Comparison of ENCODE assay signal across 9 cellular contexts in the genomic region with DNA sequence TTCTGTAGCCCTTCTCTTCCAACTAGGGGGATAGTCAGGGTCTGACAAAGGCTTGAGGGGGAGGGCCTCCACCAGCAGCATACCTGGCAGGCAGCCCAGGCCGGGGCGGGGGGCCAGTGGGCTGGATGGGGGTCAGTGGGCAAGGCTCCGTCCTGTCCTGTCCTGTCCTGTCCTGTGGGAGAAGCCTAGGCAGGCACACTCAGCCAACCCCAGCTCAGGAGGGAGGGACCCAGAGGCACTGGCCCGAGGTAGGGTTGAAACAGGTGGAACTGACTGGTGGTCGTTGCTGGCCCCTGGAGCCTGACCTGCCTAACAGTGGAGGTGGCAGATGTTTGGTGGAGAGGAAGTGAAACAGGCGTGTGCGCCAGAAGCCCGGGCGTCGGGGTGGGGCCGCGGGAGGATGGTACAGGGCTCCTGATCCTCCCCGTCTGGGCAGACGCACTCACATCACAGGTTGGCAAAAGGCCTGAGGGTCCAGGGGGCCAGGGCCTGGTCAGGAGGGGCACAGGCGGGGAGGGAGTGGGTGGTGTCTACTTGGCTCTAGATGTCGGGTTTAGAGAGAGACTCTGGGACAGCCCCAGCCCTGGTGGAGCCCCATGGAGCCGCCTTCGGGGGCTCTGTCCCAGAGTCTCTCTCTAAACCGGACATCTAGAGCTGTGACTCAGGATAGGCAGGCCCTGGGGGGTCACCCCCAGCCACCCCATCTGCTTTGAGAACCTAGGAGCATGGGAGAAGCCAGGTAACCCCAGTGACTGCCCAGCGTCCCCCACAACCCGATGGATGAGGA. TPM values are rescaled to one million over a fixed set of nuclear protein-coding genes. Genes with fewer than 3 reads are reported as not detected.
DNase-seq lines count a peak whose midpoint lies in the region; ATAC-seq and TF ChIP-seq lines count a peak whose summit lies in the region.
"Had no signal": no experiment of that assay in that cellular context is flagged by ENCODE, and none has a peak within 500 bp of the region (broad histone marks: within the 10 kb centered on the region; RNA-seq: fewer than 3 reads in every experiment).

No MANE protein-coding gene starts in this region.

- H3K27me3 ChIP-seq in lung (ENCODE audit: control insufficient read depth, insufficient read depth): no peaks in the 10 kb centered on the region
- H3K27me3 ChIP-seq in neural progenitor cell: peaks cover 31% of the 10 kb centered on the region

- peak; percentile 58 for DNase-seq in NCI-H748 (lab: John Stamatoyannopoulos, UW; ENCODE audit: unreplicated experiment)
- no peak for DNase-seq in NCI-H748 treated with DMSO at 0.1 percent for 48 hours (lab: John Stamatoyannopoulos, UW)
- no peak for DNase-seq in T-helper 2 cell treated with Interferon-gamma antibody and Interleukin-4, amounts not matched to agents 5 μg/mL and 100 μg/mL, for 36 hours (ENCODE audit: low spot score)
- no peak for DNase-seq in lung (ENCODE audit: low spot score)
- no peak for DNase-seq in neural progenitor cell (ENCODE audit: low spot score)
- no peak for DNase-seq in dermis blood vessel endothelial cell
- DNase-seq in NCI-H128 (lab: John Stamatoyannopoulos, UW; ENCODE audit: unreplicated experiment): no peak

- H3F3A ChIP-seq in neural progenitor cell (ENCODE audit: low read depth): peaks cover 14% of the 10 kb centered on the region

- 51 to 59% methylated on average over 21 of the region's 21 CpGs for WGBS in lung, 2 donors

- H3K9ac ChIP-seq in neural progenitor cell: no peak overlapping the region

- H3K4me3 ChIP-seq in lung (no peak overlapping the region), neural progenitor cell (no peak overlapping the region)

- no peaks in the 10 kb centered on the region for H3K36me3 ChIP-seq in lung (ENCODE audit: control insufficient read depth in 2 of 2, insufficient read depth in 2 of 2, low read length in 2 of 2)
- no peaks in the 10 kb centered on the region for H3K36me3 ChIP-seq in neural progenitor cell

- no peaks in the 10 kb centered on the region for H3K9me3 Mint-ChIP-seq in T-helper 2 cell treated with Interferon-gamma antibody and Interleukin-4, amounts not matched to agents 5 μg/mL and 100 μg/mL, for 36 hours
- H3K9me3 Mint-ChIP-seq in neural progenitor cell: peaks cover 1% of the 10 kb centered on the region

- TF ChIP-seq CTCF in lung (IDR thresholded peaks at IDR 0.05; ENCODE audit: control extremely low read depth, extremely low read depth): no peak
- TF ChIP-seq CTCF in neural progenitor cell (IDR thresholded peaks at IDR 0.05): no peak

- H2AFZ ChIP-seq in neural progenitor cell (replicated peaks): no peak overlapping the region

- H3K4me3 Mint-ChIP-seq in T-helper 2 cell treated with Interferon-gamma antibody and Interleukin-4, amounts not matched to agents 5 μg/mL and 100 μg/mL, for 36 hours: peak overlapping the region; percentile 83
- no peak overlapping the region for H3K4me3 Mint-ChIP-seq in neural progenitor cell

- H3K4me1 ChIP-seq in lung (ENCODE audit: control insufficient read depth in 2 of 2, insufficient read depth in 2 of 2, low read length in 2 of 2) (peaks cover 3 to 25% of the 10 kb centered on the region in 2 donors), neural progenitor cell (peaks cover 20% of the 10 kb centered on the region)

- ATAC-seq in HG02798 (IDR thresholded peaks at IDR 0.05; ENCODE audit: poor library complexity, unreplicated experiment) (peak; percentile 63), lung (ENCODE audit: insufficient read depth, low FRiP score) (peak; percentile 7)

- H3K36me3 Mint-ChIP-seq in T-helper 2 cell treated with Interferon-gamma antibody and Interleukin-4, amounts not matched to agents 5 μg/mL and 100 μg/mL, for 36 hours (ENCODE audit: low read depth): peaks cover 4% of the 10 kb centered on the region
- no peaks in the 10 kb centered on the region for H3K36me3 Mint-ChIP-seq in neural progenitor cell

- peaks cover 29% of the 10 kb centered on the region for H3K4me1 Mint-ChIP-seq in T-helper 2 cell treated with Interferon-gamma antibody and Interleukin-4, amounts not matched to agents 5 μg/mL and 100 μg/mL, for 36 hours (ENCODE audit: low read depth)
- peaks cover 37% of the 10 kb centered on the region for H3K4me1 Mint-ChIP-seq in neural progenitor cell

- no peaks in the 10 kb centered on the region for H3K9me3 ChIP-seq in lung (ENCODE audit: control insufficient read depth in 2 of 2, insufficient read depth in 1 of 2, low read length in 1 of 2)
- no peaks in the 10 kb centered on the region for H3K9me3 ChIP-seq in neural progenitor cell (ENCODE audit: low read depth)

- H3K27me3 Mint-ChIP-seq in T-helper 2 cell treated with Interferon-gamma antibody and Interleukin-4, amounts not matched to agents 5 μg/mL and 100 μg/mL, for 36 hours (ENCODE audit: low read depth): no peaks in the 10 kb centered on the region
- peaks cover 3% of the 10 kb centered on the region for H3K27me3 Mint-ChIP-seq in neural progenitor cell (ENCODE audit: insufficient read depth, low read depth)

- H3K4me2 ChIP-seq in neural progenitor cell: no peak overlapping the region

- H3K27ac ChIP-seq in lung (ENCODE audit: low read depth in 1 of 2, low read length in 1 of 2): peak overlapping the region in 1 of 2 donors; percentile 90
- no peak overlapping the region for H3K27ac ChIP-seq in neural progenitor cell
- H3K27ac ChIP-seq: epithelial cell of prostate had no signal

- peaks cover 75% of the 10 kb centered on the region for H4K20me1 ChIP-seq in neural progenitor cell (ENCODE audit: low read depth)

- H3K27ac Mint-ChIP-seq in T-helper 2 cell treated with Interferon-gamma antibody and Interleukin-4, amounts not matched to agents 5 μg/mL and 100 μg/mL, for 36 hours: peak overlapping the region; percentile 86
- no peak overlapping the region for H3K27ac Mint-ChIP-seq in neural progenitor cell

- no peaks in the 10 kb centered on the region for H3K79me2 ChIP-seq in neural progenitor cell (ENCODE audit: low read depth)

RNA-seq across cellular contexts. Expression of gene GRAMD4, which starts 32.5 kb away (rescaled TPM):
- total RNA-seq in lung: 10 to 100 TPM; 18.0 to 67.7 TPM
- 10 to 100 TPM; 16.3 to 24.4 TPM for polyA plus RNA-seq in lung
- 30.2 and 32.2 TPM in 2 replicates for total RNA-seq in neural progenitor cell (ENCODE audit: low replicate concordance)
- 48.8 and 58.5 TPM in 2 replicates for total RNA-seq in dermis blood vessel endothelial cell

RNA-seq across cellular contexts. Expression of gene CELSR1, which starts 50.3 kb away (rescaled TPM):
- total RNA-seq in lung (10 to 100 TPM; 36.1 to 65.9 TPM), neural progenitor cell (ENCODE audit: low replicate concordance) (12.3 and 18.0 TPM in 2 replicates), dermis blood vessel endothelial cell (28.2 and 45.6 TPM in 2 replicates)
- 10 to 100 TPM; 14.0 to 29.3 TPM for polyA plus RNA-seq in lung
